25 cellular contexts compared by ENCODE assay signal in the genomic region with DNA sequence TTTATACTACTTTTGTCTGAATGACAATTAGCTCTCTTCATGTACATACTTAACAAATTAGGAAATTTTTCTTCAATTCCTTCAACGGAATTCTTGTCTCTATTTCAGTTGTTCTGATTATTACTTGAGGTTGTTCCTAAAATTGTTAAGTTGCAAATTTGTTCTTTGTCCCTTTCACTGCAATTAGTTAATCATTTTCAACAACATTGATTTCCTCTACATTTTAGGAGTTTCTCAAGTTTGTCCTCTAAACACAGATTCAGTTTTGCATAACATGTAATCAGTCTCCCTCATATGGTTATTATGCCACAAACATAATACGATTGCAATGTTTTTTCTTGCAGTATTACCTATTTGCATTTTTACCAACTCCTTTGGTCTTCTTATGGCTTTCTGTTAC.
DNase-seq lines count a peak whose midpoint lies in the region; ATAC-seq, FAIRE-seq and TF ChIP-seq lines count a peak whose summit lies in the region.
"Had no signal": no experiment of that assay in that cellular context is flagged by ENCODE, and none has a peak within 500 bp of the region (broad histone marks: within the 10 kb centered on the region; RNA-seq: fewer than 3 reads in every experiment).

No MANE protein-coding gene starts in this region.

- CTCF ChIA-PET in HepG2 (lab: Yijun Ruan, JAX; ENCODE audit: low intra/inter-chr PET ratio, low total read pairs) = no interaction called here

- 38% methylated on average over 2 of the region's 2 CpGs for WGBS in liver
- WGBS in HepG2 (ENCODE audit: low lambda C conversion rate) = 0% methylated on average over 2 of the region's 2 CpGs
- 30% methylated on average over 2 of the region's 2 CpGs for WGBS in right lobe of liver (ENCODE audit: insufficient coverage, low coverage, low lambda C conversion rate, missing lambda C conversion rate)

- TF ChIP-seq RAD21 in liver (IDR thresholded peaks at IDR 0.05) (peak; percentile 10 to 24), HepG2 (CRISPR knock-in tag; IDR thresholded peaks at IDR 0.05) (no peak)

- no peaks in the 10 kb centered on the region for H3K9me3 ChIP-seq in liver (ENCODE audit: control insufficient read depth in 4 of 4, low read length in 3 of 4)
- H3K9me3 ChIP-seq in HepG2 (ENCODE audit: low read length) = no peaks in the 10 kb centered on the region
- H3K9me3 ChIP-seq in Loucy (ENCODE audit: insufficient read depth, low read depth, low read length) = no peaks in the 10 kb centered on the region
- H3K9me3 ChIP-seq in right lobe of liver = no peaks in the 10 kb centered on the region
- H3K9me3 ChIP-seq: BE2C had no signal

- in situ Hi-C loops in HepG2 (cut with HindIII; ENCODE audit: extremely low pct_ligation_motif_present, low pct_unique_long_range_greater_than_20kb) = no loop called here

- intact Hi-C loops in HepG2 (cut with micrococcal nuclease; ENCODE audit: unreplicated experiment) (no loop called here), right lobe of liver (cut with DNase I) (no loop called here)

- DNase-seq in HepG2 (ENCODE audit: low spot score) (no peak), right lobe of liver (no peak)
- DNase-seq: 8988T; ACHN; BE2C; C1 segment of cervical spinal cord; CD4-positive, alpha-beta memory T cell; CD4-positive, CD25-positive, alpha-beta regulatory T cell; CD8-positive, alpha-beta memory T cell; COR-L47; DMS 273 treated with DMSO at 0.1 percent for 48 hours; DMS153; DMS53; DMS79; DND-41; EL; GDM1 had no signal

- no peak overlapping the region for H3K9ac ChIP-seq in liver (ENCODE audit: low read depth in 1 of 2, low read length in 2 of 2)
- no peak overlapping the region for H3K9ac ChIP-seq in HepG2 (ENCODE audit: insufficient read depth, low read depth, low read length)
- no peak overlapping the region for H3K9ac ChIP-seq in Loucy (ENCODE audit: low read depth, low read length, poor library complexity, severe bottlenecking)
- H3K9ac ChIP-seq: BLaER1 had no signal

- no peaks in the 10 kb centered on the region for H4K20me1 ChIP-seq in HepG2 (ENCODE audit: insufficient read depth, low read length)
- H4K20me1 ChIP-seq in Loucy (ENCODE audit: insufficient read depth, low read length, poor library complexity, severe bottlenecking) = no peaks in the 10 kb centered on the region
- H4K20me1 ChIP-seq: BLaER1 had no signal

- no peak for TF ChIP-seq CTCF in liver (IDR thresholded peaks at IDR 0.05; ENCODE audit: low read depth, low read length, missing input control)
- no peak for TF ChIP-seq CTCF in HepG2 (CRISPR knock-in tag; IDR thresholded peaks at IDR 0.05)
- TF ChIP-seq CTCF in Loucy (conservative IDR thresholded peaks at IDR 0.05; ENCODE audit: low read length) = no peak
- no peak for TF ChIP-seq CTCF in right lobe of liver (IDR thresholded peaks at IDR 0.05)

- no peaks in the 10 kb centered on the region for H3F3A ChIP-seq in Loucy (ENCODE audit: low read depth)

- FAIRE-seq in HepG2 (lab: Jason Lieb, UNC) = no peak
- FAIRE-seq: GM12878, GM12892, GM18507 had no signal

- no peaks in the 10 kb centered on the region for H3K27me3 ChIP-seq in liver (ENCODE audit: control insufficient read depth in 4 of 4, insufficient read depth in 4 of 4, low read length in 3 of 4)
- no peaks in the 10 kb centered on the region for H3K27me3 ChIP-seq in HepG2 (ENCODE audit: control insufficient read depth in 1 of 2, insufficient read depth in 2 of 2, low read length in 2 of 2)
- no peaks in the 10 kb centered on the region for H3K27me3 ChIP-seq in Loucy (ENCODE audit: insufficient read depth, low read length, poor library complexity, severe bottlenecking)
- H3K27me3 ChIP-seq in right lobe of liver = no peaks in the 10 kb centered on the region
- H3K27me3 ChIP-seq: BE2C, BLaER1 had no signal

- POLR2A ChIA-PET in HepG2 (lab: Yijun Ruan, JAX) = no interaction called here

- no peak overlapping the region for H3K27ac ChIP-seq in liver (ENCODE audit: low read depth in 1 of 2, low read length in 2 of 2)
- no peak overlapping the region for H3K27ac ChIP-seq in HepG2 (ENCODE audit: extremely low read length, insufficient read depth, low read length)
- peak overlapping the region in 1 of 3 donors; percentile 2 for H3K27ac ChIP-seq in right lobe of liver
- H3K27ac ChIP-seq: BLaER1 had no signal

- no TSS peak for BruUV-seq in HepG2 (replicated peaks; lab: Mats Ljungman, UMichigan)

- H3K4me3 ChIP-seq in liver (ENCODE audit: low read depth in 1 of 3, low read length in 3 of 3) (peak overlapping the region in 1 of 3 donors; percentile 45), HepG2 (replicated peaks in 1 of 3; ENCODE audit: insufficient read depth in 1 of 3, low read depth in 2 of 3, low read length in 3 of 3) (no peak overlapping the region), Loucy (ENCODE audit: low read length, poor library complexity, severe bottlenecking) (no peak overlapping the region), right lobe of liver (no peak overlapping the region)
- H3K4me3 ChIP-seq: BLaER1, GM12878 had no signal

- no peak for TF ChIP-seq EP300 in HepG2 (IDR thresholded peaks at IDR 0.05; ENCODE audit: low read depth in 2 of 2, low read length in 2 of 2)
- no peak for TF ChIP-seq EP300 in HepG2 (CRISPR knock-in tag; IDR thresholded peaks at IDR 0.05; ENCODE audit: borderline replicate concordance)

- no peaks in the 10 kb centered on the region for H3K9me2 ChIP-seq in Loucy (replicated peaks; ENCODE audit: low read depth, low read length)

- H2AFZ ChIP-seq in HepG2 (ENCODE audit: low read length) = no peak overlapping the region
- H2AFZ ChIP-seq in Loucy (ENCODE audit: low read length) = peak overlapping the region; percentile 23; the same call in 1 of the 2 replicates

- TF ChIP-seq POLR2A in HepG2 (IDR thresholded peaks at IDR 0.05; ENCODE audit: insufficient read depth in 1 of 2, low read depth in 2 of 2, low read length in 2 of 2) (no peak), right lobe of liver (IDR thresholded peaks at IDR 0.05) (no peak)

- H3K4me2 ChIP-seq in HepG2 (ENCODE audit: low read depth, low read length) (no peak overlapping the region), Loucy (ENCODE audit: low read depth, low read length, poor library complexity, severe bottlenecking) (no peak overlapping the region)
- H3K4me2 ChIP-seq: BLaER1 had no signal

- peaks cover 7 to 15% (median 12%) of the 10 kb centered on the region in 4 donors for H3K4me1 ChIP-seq in liver (ENCODE audit: control insufficient read depth in 4 of 4, insufficient read depth in 4 of 4, low read length in 3 of 4)
- no peaks in the 10 kb centered on the region for H3K4me1 ChIP-seq in HepG2 (ENCODE audit: insufficient read depth, low read length)
- H3K4me1 ChIP-seq in Loucy (ENCODE audit: insufficient read depth, low read length, poor library complexity, severe bottlenecking) = peaks cover 25% of the 10 kb centered on the region
- peaks cover 0 to 5% (median 2%) of the 10 kb centered on the region in 4 donors for H3K4me1 ChIP-seq in right lobe of liver
- H3K4me1 ChIP-seq: BE2C, BLaER1 had no signal

- H3K36me3 ChIP-seq in liver (ENCODE audit: control insufficient read depth in 4 of 4, insufficient read depth in 3 of 4, low read depth in 1 of 4, low read length in 3 of 4) = no peaks in the 10 kb centered on the region
- no peaks in the 10 kb centered on the region for H3K36me3 ChIP-seq in HepG2 (replicated peaks in 1 of 2; ENCODE audit: control insufficient read depth in 1 of 2, insufficient read depth in 2 of 2, low read length in 2 of 2)
- no peaks in the 10 kb centered on the region for H3K36me3 ChIP-seq in Loucy (ENCODE audit: insufficient read depth, low read length)
- H3K36me3 ChIP-seq in right lobe of liver = no peaks in the 10 kb centered on the region
- H3K36me3 ChIP-seq: BE2C, BLaER1 had no signal

- H3K79me2 ChIP-seq in HepG2 (ENCODE audit: insufficient read depth, low read length) (no peaks in the 10 kb centered on the region), Loucy (ENCODE audit: insufficient read depth, low read length) (no peaks in the 10 kb centered on the region)

- no peak for ATAC-seq in HepG2
- peak; percentile 45 to 91 (median 65) for ATAC-seq in right lobe of liver
- no peak for ATAC-seq in HG02970 (IDR thresholded peaks at IDR 0.05; ENCODE audit: low FRiP score, unreplicated experiment)
- ATAC-seq in GM21723 (IDR thresholded peaks at IDR 0.05; ENCODE audit: unreplicated experiment) = no peak
- ATAC-seq: GM12878 had no signal

TF ChIP-seq in liver, 16 proteins besides CTCF, POLR2A, EP300 and RAD21:
- TF ChIP-seq JUND (IDR thresholded peaks at IDR 0.05) (peak in 1 of 2 donors; percentile 29), YY1 (IDR thresholded peaks at IDR 0.05) (peak; percentile 51), GABPA (IDR thresholded peaks at IDR 0.05 in 1 of 2, conservative IDR thresholded peaks at IDR 0.05 in 1 of 2) (no peak), TAF1 (conservative IDR thresholded peaks at IDR 0.05) (no peak), HNF4A (conservative IDR thresholded peaks at IDR 0.05) (peak; percentile 54 to 56), NR2F2 (IDR thresholded peaks at IDR 0.05) (no peak), RXRA (IDR thresholded peaks at IDR 0.05) (peak; percentile 23 to 34), FOXA1 (IDR thresholded peaks at IDR 0.05) (no peak), SP1 (IDR thresholded peaks at IDR 0.05) (peak; percentile 41)

TF ChIP-seq in HepG2, 621 proteins besides CTCF, POLR2A, EP300 and RAD21 (continues in another document):
- no peak for TF ChIP-seq HNRNPK (IDR thresholded peaks at IDR 0.05; ENCODE audit: low read depth, low read length, poor library complexity, severe bottlenecking)
- TF ChIP-seq, protein P1, sequence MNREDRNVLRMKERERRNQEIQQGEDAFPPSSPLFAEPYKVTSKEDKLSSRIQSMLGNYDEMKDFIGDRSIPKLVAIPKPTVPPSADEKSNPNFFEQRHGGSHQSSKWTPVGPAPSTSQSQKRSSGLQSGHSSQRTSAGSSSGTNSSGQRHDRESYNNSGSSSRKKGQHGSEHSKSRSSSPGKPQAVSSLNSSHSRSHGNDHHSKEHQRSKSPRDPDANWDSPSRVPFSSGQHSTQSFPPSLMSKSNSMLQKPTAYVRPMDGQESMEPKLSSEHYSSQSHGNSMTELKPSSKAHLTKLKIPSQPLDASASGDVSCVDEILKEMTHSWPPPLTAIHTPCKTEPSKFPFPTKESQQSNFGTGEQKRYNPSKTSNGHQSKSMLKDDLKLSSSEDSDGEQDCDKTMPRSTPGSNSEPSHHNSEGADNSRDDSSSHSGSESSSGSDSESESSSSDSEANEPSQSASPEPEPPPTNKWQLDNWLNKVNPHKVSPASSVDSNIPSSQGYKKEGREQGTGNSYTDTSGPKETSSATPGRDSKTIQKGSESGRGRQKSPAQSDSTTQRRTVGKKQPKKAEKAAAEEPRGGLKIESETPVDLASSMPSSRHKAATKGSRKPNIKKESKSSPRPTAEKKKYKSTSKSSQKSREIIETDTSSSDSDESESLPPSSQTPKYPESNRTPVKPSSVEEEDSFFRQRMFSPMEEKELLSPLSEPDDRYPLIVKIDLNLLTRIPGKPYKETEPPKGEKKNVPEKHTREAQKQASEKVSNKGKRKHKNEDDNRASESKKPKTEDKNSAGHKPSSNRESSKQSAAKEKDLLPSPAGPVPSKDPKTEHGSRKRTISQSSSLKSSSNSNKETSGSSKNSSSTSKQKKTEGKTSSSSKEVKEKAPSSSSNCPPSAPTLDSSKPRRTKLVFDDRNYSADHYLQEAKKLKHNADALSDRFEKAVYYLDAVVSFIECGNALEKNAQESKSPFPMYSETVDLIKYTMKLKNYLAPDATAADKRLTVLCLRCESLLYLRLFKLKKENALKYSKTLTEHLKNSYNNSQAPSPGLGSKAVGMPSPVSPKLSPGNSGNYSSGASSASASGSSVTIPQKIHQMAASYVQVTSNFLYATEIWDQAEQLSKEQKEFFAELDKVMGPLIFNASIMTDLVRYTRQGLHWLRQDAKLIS (CRISPR knock-in tag; IDR thresholded peaks at IDR 0.05) = no peak

Comparison
In these comparisons a context has a peak if more than half of its experiments do, and no peak if none do; other contexts are left out.
1. ATAC-seq: peak in right lobe of liver (4 of 4); none in HepG2 (single experiment), HG02970 (single experiment) and GM21723 (single experiment).